Comparison of ENCODE assay signal across 16 cellular contexts in the genomic region with DNA sequence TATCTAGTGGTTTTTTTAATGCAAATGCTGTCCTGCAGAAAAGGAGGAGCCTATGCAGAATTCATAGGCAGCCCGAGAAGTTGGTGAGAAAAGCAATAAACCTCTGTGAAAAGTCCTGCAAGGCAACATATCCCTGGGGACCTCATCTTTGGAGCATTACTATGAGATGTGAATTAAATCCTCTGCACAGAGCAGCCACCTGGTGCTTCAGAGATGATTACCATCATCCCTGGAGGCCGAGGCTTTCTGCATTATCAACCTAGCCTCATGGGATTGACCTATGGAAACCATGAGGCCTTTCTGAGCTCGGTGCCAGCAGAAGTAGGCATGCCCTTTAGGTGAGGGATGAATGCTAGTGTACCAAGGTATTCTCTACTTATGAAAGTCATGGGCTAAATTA.
DNase-seq lines count a peak whose midpoint lies in the region; FAIRE-seq and TF ChIP-seq lines count a peak whose summit lies in the region.
"Had no signal": no experiment of that assay in that cellular context is flagged by ENCODE, and none has a peak within 500 bp of the region (broad histone marks: within the 10 kb centered on the region; RNA-seq: fewer than 3 reads in every experiment).

No MANE protein-coding gene starts in this region.

- no peaks in the 10 kb centered on the region for H3K79me2 ChIP-seq in H1 (ENCODE audit: control insufficient read depth in 1 of 2, insufficient read depth in 2 of 2, low read length in 2 of 2)

- no peak overlapping the region for H3K23ac ChIP-seq in H1 (ENCODE audit: insufficient read length)

- H3K4me3 Mint-ChIP-seq in CD14-positive monocyte: no peak overlapping the region
- H3K4me3 Mint-ChIP-seq: B cell; CD4-positive, alpha-beta memory T cell; GM23338; H9 had no signal

- TF ChIP-seq EP300 in H1 (IDR thresholded peaks at IDR 0.05; ENCODE audit: borderline replicate concordance in 1 of 2, low read depth in 2 of 2, low read length in 2 of 2): no peak

- no peak overlapping the region for H4K91ac ChIP-seq in H1 (replicated peaks; ENCODE audit: insufficient read length, low read length)

- POLR2A ChIA-PET in H1 (lab: Charles Lee; ENCODE audit: partially characterized antibody): no interaction called here

- no peak overlapping the region for H2BK120ac ChIP-seq in H1 (replicated peaks; ENCODE audit: low read depth, low read length)

- H4K5ac ChIP-seq in H1 (ENCODE audit: insufficient read length, low read depth, low read length): no peak overlapping the region

- H3K27ac ChIP-seq in H1 (ENCODE audit: low read depth, low read length): no peak overlapping the region

- no peak overlapping the region for H2AK5ac ChIP-seq in H1 (ENCODE audit: low read depth, low read length)

- no peaks in the 10 kb centered on the region for H3K23me2 ChIP-seq in H1 (ENCODE audit: low read depth, low read length)

- H2BK15ac ChIP-seq in H1 (ENCODE audit: low read length): no peak overlapping the region

- no peaks in the 10 kb centered on the region for H3K36me3 Mint-ChIP-seq in CD14-positive monocyte
- H3K36me3 Mint-ChIP-seq: CD4-positive, alpha-beta memory T cell had no signal

- peaks cover 0 to 1% (median 0%) of the 10 kb centered on the region in 4 experiments; a peak in 1 of 7 replicates for H3K27me3 ChIP-seq in H1 (replicated peaks in 1 of 4; ENCODE audit: control insufficient read depth in 3 of 4, extremely low read depth in 1 of 4, insufficient read depth in 3 of 4, low read length in 3 of 4)

- no peak for FAIRE-seq in H1 (lab: Jason Lieb, UNC)
- FAIRE-seq: A204.1, GM12892 had no signal

- H4K20me1 ChIP-seq in H1 (replicated peaks in 1 of 2; ENCODE audit: control insufficient read depth in 1 of 2, insufficient read depth in 2 of 2, low read length in 2 of 2): no peaks in the 10 kb centered on the region

- no peak for TF ChIP-seq POLR2A in H1 (IDR thresholded peaks at IDR 0.05; ENCODE audit: control extremely low read depth in 1 of 2, low read depth in 2 of 2, low read length in 2 of 2)

- no peak overlapping the region for H4K8ac ChIP-seq in H1 (ENCODE audit: extremely low read depth, insufficient read depth, low read length)

- 0 out of 2 replicates have a peak overlapping the region, but pooled peaks have one; percentile 19 for H2AFZ ChIP-seq in H1 (ENCODE audit: low read length)
- H2AFZ ChIP-seq: GM23338 had no signal

- H3K4me3 ChIP-seq in H1 (ENCODE audit: extremely low read depth in 1 of 4, insufficient read depth in 2 of 4, low read depth in 3 of 4, low read length in 4 of 4): no peak overlapping the region
- H3K4me3 ChIP-seq: GM23338 had no signal

- H2BK5ac ChIP-seq in H1 (ENCODE audit: low read depth, low read length): no peak overlapping the region

- H3K56ac ChIP-seq in H1 (replicated peaks; ENCODE audit: insufficient read length, low read depth, low read length): no peak overlapping the region

- H3K4me1 ChIP-seq in H1 (replicated peaks in 1 of 4; ENCODE audit: control insufficient read depth in 3 of 4, insufficient read depth in 4 of 4, low read length in 3 of 4): peaks cover 0 to 3% (median 0%) of the 10 kb centered on the region in 4 experiments; a peak in 2 of 7 replicates

- no peak overlapping the region for H3K4ac ChIP-seq in H1 (replicated peaks; ENCODE audit: insufficient read length, low read depth, low read length)

- H3K79me1 ChIP-seq in H1 (ENCODE audit: low read depth, low read length): no peaks in the 10 kb centered on the region

- H3K14ac ChIP-seq in H1 (ENCODE audit: insufficient read length): no peak overlapping the region

- H3K27me3 Mint-ChIP-seq in CD14-positive monocyte (ENCODE audit: low read depth in 3 of 3): no peaks in the 10 kb centered on the region
- H3K27me3 Mint-ChIP-seq: B cell; CD4-positive, alpha-beta memory T cell had no signal

- no peaks in the 10 kb centered on the region for H3K36me3 ChIP-seq in H1 (ENCODE audit: control insufficient read depth in 2 of 4, insufficient read depth in 4 of 4, low read length in 3 of 4)

- intact Hi-C loops in CD14-positive monocyte (cut with micrococcal nuclease): no loop called here

- CTCF ChIA-PET in H1 (lab: Charles Lee; ENCODE audit: partially characterized antibody): no interaction called here

- TF ChIP-seq CTCF in H1 (IDR thresholded peaks at IDR 0.05; ENCODE audit: control extremely low read depth in 1 of 3, insufficient read depth in 1 of 3, low read depth in 1 of 3, low read length in 3 of 3) (no peak), CD14-positive monocyte (IDR thresholded peaks at IDR 0.05) (no peak)

- H3K27ac Mint-ChIP-seq in CD14-positive monocyte: no peak overlapping the region
- H3K27ac Mint-ChIP-seq: B cell; CD4-positive, alpha-beta memory T cell; GM23338; H9 had no signal

- no peak overlapping the region for H2BK12ac ChIP-seq in H1 (ENCODE audit: low read depth, low read length)

- DNase-seq in D341Med (ENCODE audit: low spot score): peak; percentile 60
- DNase-seq in NCI-H1436 (lab: John Stamatoyannopoulos, UW): peak; percentile 90
- peak; percentile 94 to 96 for DNase-seq in NCI-H526 (lab: John Stamatoyannopoulos, UW)
- no peak for DNase-seq in H1 (ENCODE audit: low read depth in 1 of 2, low spot score in 2 of 2)
- no peak for DNase-seq in CD14-positive monocyte (ENCODE audit: low spot score)
- DNase-seq in COR-L47 (lab: John Stamatoyannopoulos, UW): no peak
- DNase-seq in stimulated activated CD4-positive, alpha-beta T cell treated with anti-CD3 and anti-CD28 coated beads, Interleukin-2, amount 100 ng/mL, for 24 hours: no peak
- DNase-seq: C1 segment of cervical spinal cord; CD4-positive, alpha-beta memory T cell; DND-41; GDM1; H9 had no signal

- H3K4me2 ChIP-seq in H1 (ENCODE audit: insufficient read depth in 1 of 2, low read depth in 2 of 2, low read length in 2 of 2): no peak overlapping the region
- H3K4me2 ChIP-seq: GM23338 had no signal

- H3K18ac ChIP-seq in H1 (ENCODE audit: extremely low read depth, low read length): no peak overlapping the region

- H3K4me1 Mint-ChIP-seq in CD14-positive monocyte: no peaks in the 10 kb centered on the region
- H3K4me1 Mint-ChIP-seq: B cell; CD4-positive, alpha-beta memory T cell had no signal

- no peak for TF ChIP-seq RAD21 in H1 (IDR thresholded peaks at IDR 0.05 in 1 of 2, conservative IDR thresholded peaks at IDR 0.05 in 1 of 2; ENCODE audit: low read depth in 2 of 2, low read length in 2 of 2)

- H3K9ac ChIP-seq in H1 (replicated peaks in 1 of 4; ENCODE audit: extremely low read depth in 1 of 4, low read depth in 3 of 4, low read length in 3 of 4): no peak overlapping the region

- H3K9me3 Mint-ChIP-seq in CD14-positive monocyte: peaks cover 0 to 6% (median 0%) of the 10 kb centered on the region in 7 donors
- H3K9me3 Mint-ChIP-seq: GM23338, H9 had no signal

- H3K9me3 ChIP-seq in H1 (ENCODE audit: insufficient read depth in 2 of 2, low read depth in 1 of 2, low read length in 1 of 2): no peaks in the 10 kb centered on the region

- 93% methylated on average over 3 of the region's 3 CpGs; no CpG with 5 or more reads in 1 of the 2 experiments for whole genome bisulfite sequencing in H1 (ENCODE audit: extremely low coverage in 1 of 2, insufficient coverage in 1 of 2, insufficient read length in 1 of 2, insufficient replicate concordance in 2 of 2, low coverage in 1 of 2, low lambda C conversion rate in 2 of 2, missing lambda C conversion rate in 1 of 2), 2 experiments

- H2BK20ac ChIP-seq in H1 (ENCODE audit: low read length): no peak overlapping the region

TF ChIP-seq in H1, 55 proteins besides CTCF, POLR2A, EP300 and RAD21:
- TF ChIP-seq SIN3A (conservative IDR thresholded peaks at IDR 0.05 in 1 of 2, IDR thresholded peaks at IDR 0.05 in 1 of 2; ENCODE audit: low read depth in 1 of 2, low read length in 2 of 2): no peak

Comparison
In these comparisons a context has a peak if more than half of its experiments do, and no peak if none do; other contexts are left out.
1. DNase-seq: peak in D341Med (single experiment), NCI-H1436 (single experiment) and NCI-H526 (2 of 2); none in H1 (0 of 2), CD14-positive monocyte (single experiment), COR-L47 (single experiment) and stimulated activated CD4-positive, alpha-beta T cell treated with anti-CD3 and anti-CD28 coated beads, Interleukin-2, amount 100 ng/mL, for 24 hours (0 of 2).